ENCODE assay signal across 8 cellular contexts in genomic region chr9:97803167-97804058, GRCh38. TPM values are rescaled to one million over a fixed set of nuclear protein-coding genes. Genes with fewer than 3 reads are reported as not detected.
DNase-seq lines count a peak whose midpoint lies in the region; ATAC-seq, FAIRE-seq and TF ChIP-seq lines count a peak whose summit lies in the region.

No MANE protein-coding gene starts in this region.

- H3K9me3 Mint-ChIP-seq in WTC11 = no peaks in the 10 kb centered on the region

- peaks cover 79% of the 10 kb centered on the region for H3K27me3 Mint-ChIP-seq in WTC11 (ENCODE audit: low read depth)

- in situ Hi-C loops in GM13976 (cut with MboI; ENCODE audit: low sequenced_read_pairs, unreplicated experiment) = no loop called here

- H3K79me2 ChIP-seq in keratinocyte (ENCODE audit: control insufficient read depth, insufficient read depth, low read length) = no peaks in the 10 kb centered on the region

- TF ChIP-seq CTCF in GM13976 (IDR thresholded peaks at IDR 0.05; ENCODE audit: borderline replicate concordance, control extremely low read depth, extremely low read depth, insufficient read depth, missing control alignments) (peak; percentile 9), WTC11 (IDR thresholded peaks at IDR 0.05) (no peak), cardiac fibroblast (IDR thresholded peaks at IDR 0.05; ENCODE audit: low read depth, low read length) (no peak), keratinocyte (optimal IDR thresholded peaks at IDR 0.05 in 1 of 3, IDR thresholded peaks at IDR 0.05 in 1 of 3, conservative IDR thresholded peaks at IDR 0.05 in 1 of 3; ENCODE audit: extremely low read depth in 1 of 3, insufficient read depth in 2 of 3, low read length in 3 of 3) (peak in 2 of 3 experiments; percentile 20 to 21)

- no peaks in the 10 kb centered on the region for H3K36me3 ChIP-seq in keratinocyte (ENCODE audit: control insufficient read depth in 2 of 2, extremely low read depth in 1 of 2, insufficient read depth in 2 of 2, low read length in 2 of 2)

- H3K27ac ChIP-seq in keratinocyte (ENCODE audit: control insufficient read depth, insufficient read depth, low read length) = peak overlapping the region; percentile 24

- FAIRE-seq in keratinocyte (lab: Jason Lieb, UNC) = no peak

- peak overlapping the region; percentile 87 for H3K4me3 Mint-ChIP-seq in WTC11

- peak overlapping the region; percentile 25 to 51 for H3K4me3 ChIP-seq in cardiac fibroblast (replicated peaks in 1 of 2; ENCODE audit: low read depth in 2 of 2, low read length in 2 of 2)
- peak overlapping the region; percentile 35 to 70 (median 48) for H3K4me3 ChIP-seq in keratinocyte (ENCODE audit: control insufficient read depth in 2 of 3, extremely low read depth in 1 of 3, insufficient read depth in 2 of 3, low read depth in 1 of 3, low read length in 3 of 3)

- dilution Hi-C loops in keratinocyte (cut with MboI; ENCODE audit: extremely low pct_ligation_motif_present, low sequenced_read_pairs) = loop anchor here (10.0 kb wide), 1 partner anchor 49 kb away; no protein-coding TSS in a partner anchor

- peak overlapping the region; percentile 81 for H3K4me2 ChIP-seq in keratinocyte (ENCODE audit: control insufficient read depth, extremely low read depth, insufficient read depth, low read depth, low read length)

- H3K9me3 ChIP-seq in keratinocyte (ENCODE audit: control insufficient read depth, low read depth, low read length) = no peaks in the 10 kb centered on the region

- CTCF ChIA-PET in WTC11 (lab: Charles Lee) = interaction anchor here (0.6 to 1.1 kb wide), 3 partner anchors 44 to 170 kb away, joined by 3 read pairs; partner anchors contain the start of genes NCBP1 and TSTD2

- peaks cover 36% of the 10 kb centered on the region for H3K4me1 ChIP-seq in keratinocyte (ENCODE audit: control insufficient read depth, extremely low read depth, insufficient read depth, low read length)

- H3K36me3 Mint-ChIP-seq in WTC11 = no peaks in the 10 kb centered on the region

- H3K27me3 ChIP-seq in keratinocyte (ENCODE audit: control insufficient read depth, extremely low read depth, insufficient read depth, low read length) = no peaks in the 10 kb centered on the region

- peak overlapping the region; percentile 87 for H2AFZ ChIP-seq in keratinocyte (ENCODE audit: control insufficient read depth, low read length)

- H4K20me1 ChIP-seq in keratinocyte (ENCODE audit: control insufficient read depth, extremely low read depth, insufficient read depth, low read length) = no peaks in the 10 kb centered on the region

- H3K4me1 Mint-ChIP-seq in WTC11 = peaks cover 10% of the 10 kb centered on the region

- peak; percentile 94 for DNase-seq in GM13976 (ENCODE audit: low spot score)
- DNase-seq in NCI-H2081 (lab: John Stamatoyannopoulos, UW) = peak; percentile 86 to 87
- DNase-seq in WTC11 (ENCODE audit: low spot score) = peak; percentile 72
- peak; percentile 53 to 56 for DNase-seq in cardiac fibroblast (ENCODE audit: low read depth in 2 of 2)
- DNase-seq in keratinocyte (ENCODE audit: low read depth, low spot score) = no peak
- DNase-seq in stimulated activated CD4-positive, alpha-beta T cell treated with anti-CD3 and anti-CD28 coated beads, Interleukin-12 subunit alpha, Interleukin-12 subunit beta, amount 100 ng/mL, for 48 hours (ENCODE audit: low read depth in 2 of 3, low spot score in 1 of 3) = peak; percentile 48 to 64 (median 49)

- no peaks in the 10 kb centered on the region for H3K9me1 ChIP-seq in keratinocyte (ENCODE audit: control insufficient read depth, extremely low read depth, insufficient read depth, low read length)

- POLR2A ChIA-PET in WTC11 (lab: Charles Lee) = no interaction called here

- H3K27ac Mint-ChIP-seq in WTC11 = no peak overlapping the region

- H3K9ac ChIP-seq in keratinocyte (ENCODE audit: control insufficient read depth, extremely low read depth, insufficient read depth, low read length) = peak overlapping the region; percentile 40

- ATAC-seq in HG02763 (IDR thresholded peaks at IDR 0.05; ENCODE audit: unreplicated experiment) (peak; percentile 89), WTC11 (peak; percentile 91), GM18870 (IDR thresholded peaks at IDR 0.05; ENCODE audit: unreplicated experiment) (no peak)

TF ChIP-seq in WTC11, 78 proteins besides CTCF, POLR2A, EP300 and RAD21 (continues in another document):
- TF ChIP-seq HMGXB4 (CRISPR knock-in tag; IDR thresholded peaks at IDR 0.05) (peak; percentile 92), FOXP4 (CRISPR knock-in tag; IDR thresholded peaks at IDR 0.05) (peak; percentile 36; the same call in 1 of the 2 replicates), ZBTB21 (CRISPR knock-in tag; IDR thresholded peaks at IDR 0.05; ENCODE audit: borderline replicate concordance) (0 out of 2 replicates have a peak, but pooled peaks have one; percentile 26), ZNF317 (CRISPR knock-in tag; IDR thresholded peaks at IDR 0.05; ENCODE audit: borderline replicate concordance, low read depth) (no peak), KAT7 (CRISPR knock-in tag; IDR thresholded peaks at IDR 0.05; ENCODE audit: borderline replicate concordance) (0 out of 2 replicates have a peak, but pooled peaks have one; percentile 43), CREM (CRISPR knock-in tag; IDR thresholded peaks at IDR 0.05) (peak; percentile 86), MAX (CRISPR knock-in tag; IDR thresholded peaks at IDR 0.05) (peak; percentile 42; the same call in 1 of the 2 replicates), FOXP1 (CRISPR knock-in tag; IDR thresholded peaks at IDR 0.05; ENCODE audit: borderline replicate concordance) (peak; percentile 89), NFYB (CRISPR knock-in tag; conservative IDR thresholded peaks at IDR 0.05; ENCODE audit: low read depth) (peak; percentile 20; the same call in 1 of the 2 replicates), HMGA2 (CRISPR knock-in tag; IDR thresholded peaks at IDR 0.05) (no peak), NFE2L1 (CRISPR knock-in tag; IDR thresholded peaks at IDR 0.05) (peak; percentile 81; the same call in 1 of the 2 replicates), NR2C2 (CRISPR knock-in tag; IDR thresholded peaks at IDR 0.05) (no peak), FOXJ3 (CRISPR knock-in tag; IDR thresholded peaks at IDR 0.05; ENCODE audit: borderline replicate concordance) (no peak), E2F5 (CRISPR knock-in tag; IDR thresholded peaks at IDR 0.05) (peak; percentile 91), MYBL2 (CRISPR knock-in tag; IDR thresholded peaks at IDR 0.05) (0 out of 2 replicates have a peak, but pooled peaks have one; percentile 54), FOXK1 (CRISPR knock-in tag; IDR thresholded peaks at IDR 0.05) (peak; percentile 68; the same call in 1 of the 2 replicates), SP1 (CRISPR knock-in tag; conservative IDR thresholded peaks at IDR 0.05) (peak; percentile 96)

RNA-seq across cellular contexts. Expression of gene FOXE1, which starts 49.6 kb away (rescaled TPM):
- 0.05 to 0.09 TPM (median 0.07 TPM) in 3 replicates for total RNA-seq in WTC11 (2021)
- polyA plus RNA-seq in keratinocyte = 0.97 to 1.9 TPM (median 1.1 TPM) in 3 replicates
- polyA plus RNA-seq in keratinocyte (2011; ENCODE audit: low read depth) = 2.5 TPM
- 1.1 and 1.4 TPM in 2 replicates for polyA plus RNA-seq in keratinocyte (2011; cell fraction: cytosol; rRNA removed)
- 3.1 and 4.7 TPM in 2 replicates for polyA plus RNA-seq in keratinocyte (2011; cell fraction: nucleus; rRNA removed)
- polyA plus RNA-seq in keratinocyte (2012; ENCODE audit: low replicate concordance) = 1.9 and 2.1 TPM in 2 replicates
- 0.58 to 1.0 TPM (median 0.92 TPM) in 3 replicates for polyA minus RNA-seq in keratinocyte
- polyA minus RNA-seq in keratinocyte (2011; cell fraction: cytosol; rRNA and poly(A)+ RNA removed) = 3.6 TPM
- polyA minus RNA-seq in keratinocyte (2011; cell fraction: nucleus; rRNA and poly(A)+ RNA removed) = 3.6 and 5.1 TPM in 2 replicates

Comparison
In these comparisons a context has a peak if more than half of its experiments do, and no peak if none do; other contexts are left out.
1. CTCF ChIP-seq: peak in GM13976 (single experiment) and keratinocyte (2 of 3); none in WTC11 (single experiment) and cardiac fibroblast (single experiment).